In the genomic region with DNA sequence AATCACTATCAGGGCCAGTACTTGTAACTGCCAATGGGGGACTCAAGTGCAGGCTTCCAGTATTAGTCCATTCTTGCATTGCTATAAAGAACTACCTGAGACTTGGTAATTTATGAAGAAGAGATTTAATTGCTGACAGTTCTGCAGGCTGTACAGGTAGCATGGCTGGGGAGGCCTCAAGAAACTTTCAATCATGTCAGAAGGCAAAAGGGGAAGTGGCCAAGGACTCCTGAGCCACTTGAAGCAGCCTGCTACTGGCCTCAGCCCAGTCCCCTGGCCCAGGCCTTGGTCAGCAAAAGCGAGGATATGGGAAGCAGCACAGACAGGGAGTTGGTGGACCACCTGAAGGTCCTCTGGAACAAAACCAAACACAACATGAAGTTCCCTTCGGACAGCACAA, we compare ENCODE assay signal across 31 cellular contexts. TPM values are rescaled to one million over a fixed set of nuclear protein-coding genes. Genes with fewer than 3 reads are reported as not detected.
"Had no signal": no experiment of that assay in that cellular context is flagged by ENCODE, and none has a peak within 500 bp of the region (broad histone marks: within the 10 kb centered on the region; RNA-seq: fewer than 3 reads in every experiment).

No MANE protein-coding gene starts in this region.

- H3K27ac Mint-ChIP-seq: mesothelial cell of epicardium; natural killer cell; progenitor cell of endocrine pancreas; stimulated activated naive CD8-positive, alpha-beta T cell treated with anti-CD3 and anti-CD28 coated beads, Interleukin-15, Interleukin-2, amounts not matched to agents 100 ng/mL and 50 ng/mL, for 24 hours had no signal

- H3K4me1 ChIP-seq: left ventricle myocardium inferior, right atrium auricular region, right lobe of liver, suprapubic skin, tibial artery, upper lobe of right lung had no signal

- H3K4me3 ChIP-seq: left ventricle myocardium inferior, lung, ovary, right atrium auricular region, right lobe of liver, smooth muscle cell, suprapubic skin, thoracic aorta, tibial artery, upper lobe of right lung had no signal

- H3K27me3 Mint-ChIP-seq: naive B cell; progenitor cell of endocrine pancreas; stimulated activated naive CD8-positive, alpha-beta T cell treated with anti-CD3 and anti-CD28 coated beads, Interleukin-15, Interleukin-2, amounts not matched to agents 100 ng/mL and 50 ng/mL, for 24 hours had no signal

- FAIRE-seq: urothelium cell line had no signal

- H3K4me1 Mint-ChIP-seq: mesothelial cell of epicardium, naive B cell, natural killer cell had no signal

- H3K9me3 ChIP-seq: ovary, right lobe of liver had no signal

- H3K36me3 ChIP-seq: left ventricle myocardium inferior, ovary, right atrium auricular region, right lobe of liver, suprapubic skin, thoracic aorta, tibial artery, upper lobe of right lung had no signal

- H3K4me3 Mint-ChIP-seq: mesothelial cell of epicardium; naive B cell; natural killer cell; stimulated activated naive CD8-positive, alpha-beta T cell treated with anti-CD3 and anti-CD28 coated beads, Interleukin-15, Interleukin-2, amounts not matched to agents 100 ng/mL and 50 ng/mL, for 24 hours had no signal

- H3K27me3 ChIP-seq: ovary, right atrium auricular region, right lobe of liver, suprapubic skin, tibial artery, upper lobe of right lung had no signal

- ATAC-seq: natural killer cell, right lobe of liver, upper lobe of right lung had no signal

- H3K27ac ChIP-seq: left ventricle myocardium inferior, ovary, right atrium auricular region, right lobe of liver, suprapubic skin, thoracic aorta, tibial artery, upper lobe of right lung had no signal

- H3K4me2 ChIP-seq: smooth muscle cell had no signal

- H3K36me3 Mint-ChIP-seq: mesothelial cell of epicardium had no signal

- DNase-seq: hypothalamus; islet precursor cell; left ventricle myocardium inferior; naive B cell; natural killer cell; ovary; right lobe of liver; stimulated activated CD4-positive, alpha-beta T cell treated with anti-CD3 and anti-CD28 coated beads, Interleukin-2, amount 100 ng/mL, for 24 hours; stimulated activated CD4-positive, alpha-beta T cell treated with anti-CD3 and anti-CD28 coated beads, Interleukin-4, amount 100 ng/mL, for 1 hour; stimulated activated naive CD4-positive, alpha-beta T cell; tibial artery; trophoblast cell; upper lobe of right lung had no signal

RNA-seq across cellular contexts. Expression of a gene that starts 29.2 kb away (rescaled TPM):
- total RNA-seq: kidney epithelial cell, left ventricle myocardium inferior, lower leg skin, lung, mesothelial cell of epicardium, mononuclear cell, natural killer cell, omental fat pad, ovary, progenitor cell of endocrine pancreas, pulmonary artery endothelial cell, renal cortical epithelial cell, right atrium auricular region, right lobe of liver, skeletal muscle tissue, smooth muscle cell, subcutaneous adipose tissue, suprapubic skin, thoracic aorta, upper lobe of right lung had no signal
- polyA plus RNA-seq: lung, neural cell, ovary, smooth muscle cell had no signal

RNA-seq across cellular contexts. Expression of a gene that starts 43.3 kb away (rescaled TPM):
- total RNA-seq: kidney epithelial cell, left ventricle myocardium inferior, lower leg skin, lung, mesothelial cell of epicardium, natural killer cell, omental fat pad, ovary, progenitor cell of endocrine pancreas, pulmonary artery endothelial cell, renal cortical epithelial cell, right atrium auricular region, right lobe of liver, skeletal muscle tissue, smooth muscle cell, subcutaneous adipose tissue, suprapubic skin, thoracic aorta, upper lobe of right lung had no signal
- polyA plus RNA-seq: lung, neural cell, ovary, smooth muscle cell had no signal
